1 cellular context compared by ENCODE assay signal in the genomic region with DNA sequence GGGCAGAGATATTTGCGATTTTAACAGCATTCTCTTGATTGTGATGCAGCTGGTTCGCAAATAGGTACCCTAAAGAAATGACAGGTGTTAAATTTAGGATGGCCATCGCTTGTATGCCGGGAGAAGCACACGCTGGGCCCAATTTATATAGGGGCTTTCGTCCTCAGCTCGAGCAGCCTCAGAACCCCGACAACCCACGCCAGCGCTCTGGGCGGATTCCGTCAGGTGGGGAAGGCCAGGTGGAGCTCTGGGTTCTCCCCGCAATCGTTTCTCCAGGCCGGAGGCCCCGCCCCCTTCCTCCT.
TF ChIP-seq lines count a peak whose summit lies in the region.

No MANE protein-coding gene starts in this region.

TF ChIP-seq in endothelial cell of umbilical vein, 7 proteins besides CTCF, POLR2A, EP300 and RAD21 (continued from another document):
- TF ChIP-seq MYC (IDR thresholded peaks at IDR 0.05; ENCODE audit: low read depth, low read length), result no peak
- no peak for TF ChIP-seq POLR2AphosphoS5 (IDR thresholded peaks at IDR 0.05; ENCODE audit: insufficient read depth, low read depth, low read length)
TF ChIP-seq in endothelial cell of umbilical vein: peak in this region for 0.
